Comparison of ENCODE assay signal across 8 cellular contexts in the genomic region with DNA sequence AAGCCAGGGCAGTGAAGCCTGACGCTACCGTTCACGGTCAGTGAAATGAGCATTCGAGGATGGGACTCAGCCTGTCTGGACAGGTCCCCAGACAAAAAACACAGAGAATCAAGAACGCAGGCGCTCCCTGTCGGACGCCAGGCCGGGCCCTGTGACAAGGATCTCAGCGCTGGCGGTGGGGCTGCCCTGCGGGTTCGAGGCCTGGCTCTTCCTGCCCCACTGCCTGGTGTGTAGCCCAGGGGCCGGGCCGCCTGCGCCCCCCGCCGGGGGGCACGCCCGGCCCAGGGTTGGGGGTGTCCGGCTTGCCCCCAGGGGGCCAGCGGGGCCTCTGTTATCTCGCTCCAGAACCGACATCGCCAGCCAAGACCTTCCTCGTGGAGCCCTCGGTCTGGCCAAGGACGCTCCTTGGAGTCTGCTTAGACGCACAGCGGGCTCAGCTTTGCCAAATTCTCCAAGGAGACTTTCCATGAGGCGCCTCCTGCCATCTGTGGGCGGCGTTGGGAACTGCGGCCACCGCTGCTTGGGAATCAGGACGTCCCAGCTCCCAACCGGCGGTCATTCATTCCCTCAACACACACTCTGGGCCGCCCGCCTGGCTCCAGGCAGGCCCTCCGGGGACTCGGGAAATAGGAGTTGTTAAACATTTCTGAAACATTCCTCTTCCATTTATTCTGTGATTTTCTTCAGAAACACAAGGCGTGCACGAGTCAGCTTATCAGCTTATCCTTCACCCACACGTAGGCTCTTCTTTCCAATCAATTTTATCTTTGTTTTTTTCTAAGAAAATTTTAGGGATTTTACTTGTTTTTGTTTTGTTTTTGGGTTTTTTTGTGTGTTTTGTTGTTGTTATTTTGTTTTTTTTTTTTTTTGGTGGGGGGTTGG. TPM values are rescaled to one million over a fixed set of nuclear protein-coding genes. Genes with fewer than 3 reads are reported as not detected.
DNase-seq lines count a peak whose midpoint lies in the region; ATAC-seq, FAIRE-seq and TF ChIP-seq lines count a peak whose summit lies in the region.

No MANE protein-coding gene starts in this region.

- peak; percentile 59 for FAIRE-seq in keratinocyte (lab: Jason Lieb, UNC)

- H3K9me1 ChIP-seq in keratinocyte (ENCODE audit: control insufficient read depth, extremely low read depth, insufficient read depth, low read length): no peaks in the 10 kb centered on the region

- H3K27ac ChIP-seq in caudate nucleus (ENCODE audit: low read depth, low read length) (no peak overlapping the region), keratinocyte (ENCODE audit: control insufficient read depth, insufficient read depth, low read length) (peak overlapping the region; percentile 72)

- H3K27me3 ChIP-seq in BE2C (peaks cover 11% of the 10 kb centered on the region), keratinocyte (ENCODE audit: control insufficient read depth, extremely low read depth, insufficient read depth, low read length) (no peaks in the 10 kb centered on the region)

- H3K4me2 ChIP-seq in keratinocyte (ENCODE audit: control insufficient read depth, extremely low read depth, insufficient read depth, low read depth, low read length): peak overlapping the region; percentile 39

- no peaks in the 10 kb centered on the region for H3K9me3 ChIP-seq in BE2C
- H3K9me3 ChIP-seq in keratinocyte (ENCODE audit: control insufficient read depth, low read depth, low read length): no peaks in the 10 kb centered on the region

- peak overlapping the region; percentile 16 for H2AFZ ChIP-seq in keratinocyte (ENCODE audit: control insufficient read depth, low read length)

- TF ChIP-seq CTCF in BE2C (IDR thresholded peaks at IDR 0.05; ENCODE audit: low read depth, low read length): peak; percentile 73
- TF ChIP-seq CTCF in GM12873 (IDR thresholded peaks at IDR 0.05; ENCODE audit: insufficient read depth, low read depth, low read length, missing control alignments): peak; percentile 50
- TF ChIP-seq CTCF in keratinocyte (optimal IDR thresholded peaks at IDR 0.05 in 1 of 3, IDR thresholded peaks at IDR 0.05 in 1 of 3, conservative IDR thresholded peaks at IDR 0.05 in 1 of 3; ENCODE audit: extremely low read depth in 1 of 3, insufficient read depth in 2 of 3, low read length in 3 of 3): peak; percentile 89 to 94 (median 90)

- no peaks in the 10 kb centered on the region for H3K79me2 ChIP-seq in keratinocyte (ENCODE audit: control insufficient read depth, insufficient read depth, low read length)

- H3K36me3 ChIP-seq in BE2C: no peaks in the 10 kb centered on the region
- no peaks in the 10 kb centered on the region for H3K36me3 ChIP-seq in keratinocyte (ENCODE audit: control insufficient read depth in 2 of 2, extremely low read depth in 1 of 2, insufficient read depth in 2 of 2, low read length in 2 of 2)

- ATAC-seq in GM18861 (IDR thresholded peaks at IDR 0.05; ENCODE audit: unreplicated experiment) (no peak), GM18868 (IDR thresholded peaks at IDR 0.05; ENCODE audit: unreplicated experiment) (no peak)

- DNase-seq in BE2C (peak; percentile 77), NCI-H345 treated with DMSO at 0.1 percent for 48 hours (lab: John Stamatoyannopoulos, UW; ENCODE audit: unreplicated experiment) (peak; percentile 48), caudate nucleus (lab: John Stamatoyannopoulos, UW) (peak in 50 of 61 donors; percentile 9 to 73 (median 38)), keratinocyte (ENCODE audit: low read depth, low spot score) (no peak), stromal cell of bone marrow (ENCODE audit: low read depth) (peak; percentile 79)

- no peaks in the 10 kb centered on the region for H4K20me1 ChIP-seq in keratinocyte (ENCODE audit: control insufficient read depth, extremely low read depth, insufficient read depth, low read length)

- dilution Hi-C loops in keratinocyte (cut with MboI; ENCODE audit: extremely low pct_ligation_motif_present, low sequenced_read_pairs): no loop called here

- no peak overlapping the region for H3K4me3 ChIP-seq in BE2C (ENCODE audit: low read depth, low read length)
- no peak overlapping the region for H3K4me3 ChIP-seq in keratinocyte (ENCODE audit: control insufficient read depth in 2 of 3, extremely low read depth in 1 of 3, insufficient read depth in 2 of 3, low read depth in 1 of 3, low read length in 3 of 3)

- peak overlapping the region; percentile 55 for H3K9ac ChIP-seq in keratinocyte (ENCODE audit: control insufficient read depth, extremely low read depth, insufficient read depth, low read length)

- H3K4me1 ChIP-seq in BE2C: no peaks in the 10 kb centered on the region
- peaks cover 23% of the 10 kb centered on the region for H3K4me1 ChIP-seq in keratinocyte (ENCODE audit: control insufficient read depth, extremely low read depth, insufficient read depth, low read length)

RNA-seq across cellular contexts. Expression of a gene that starts 11.3 kb away (rescaled TPM):
- polyA plus RNA-seq in BE2C (2012; ENCODE audit: insufficient read depth, insufficient read length, low read depth): not detected
- polyA plus RNA-seq in keratinocyte: 16.6 to 23.4 TPM (median 18.4 TPM) in 3 replicates
- polyA plus RNA-seq in keratinocyte (2011; ENCODE audit: low read depth): 11.0 TPM
- polyA plus RNA-seq in keratinocyte (2011; cell fraction: cytosol; rRNA removed): 13.0 and 20.1 TPM in 2 replicates
- 54.2 and 65.2 TPM in 2 replicates for polyA plus RNA-seq in keratinocyte (2011; cell fraction: nucleus; rRNA removed)
- polyA plus RNA-seq in keratinocyte (2012; ENCODE audit: low replicate concordance): 30.8 and 35.3 TPM in 2 replicates
- polyA minus RNA-seq in keratinocyte: 28.0 to 48.3 TPM (median 30.7 TPM) in 3 replicates
- 40.3 TPM for polyA minus RNA-seq in keratinocyte (2011; cell fraction: cytosol; rRNA and poly(A)+ RNA removed)
- 80.7 and 89.5 TPM in 2 replicates for polyA minus RNA-seq in keratinocyte (2011; cell fraction: nucleus; rRNA and poly(A)+ RNA removed)
